ENCODE assay signal across 11 cellular contexts in the genomic region with DNA sequence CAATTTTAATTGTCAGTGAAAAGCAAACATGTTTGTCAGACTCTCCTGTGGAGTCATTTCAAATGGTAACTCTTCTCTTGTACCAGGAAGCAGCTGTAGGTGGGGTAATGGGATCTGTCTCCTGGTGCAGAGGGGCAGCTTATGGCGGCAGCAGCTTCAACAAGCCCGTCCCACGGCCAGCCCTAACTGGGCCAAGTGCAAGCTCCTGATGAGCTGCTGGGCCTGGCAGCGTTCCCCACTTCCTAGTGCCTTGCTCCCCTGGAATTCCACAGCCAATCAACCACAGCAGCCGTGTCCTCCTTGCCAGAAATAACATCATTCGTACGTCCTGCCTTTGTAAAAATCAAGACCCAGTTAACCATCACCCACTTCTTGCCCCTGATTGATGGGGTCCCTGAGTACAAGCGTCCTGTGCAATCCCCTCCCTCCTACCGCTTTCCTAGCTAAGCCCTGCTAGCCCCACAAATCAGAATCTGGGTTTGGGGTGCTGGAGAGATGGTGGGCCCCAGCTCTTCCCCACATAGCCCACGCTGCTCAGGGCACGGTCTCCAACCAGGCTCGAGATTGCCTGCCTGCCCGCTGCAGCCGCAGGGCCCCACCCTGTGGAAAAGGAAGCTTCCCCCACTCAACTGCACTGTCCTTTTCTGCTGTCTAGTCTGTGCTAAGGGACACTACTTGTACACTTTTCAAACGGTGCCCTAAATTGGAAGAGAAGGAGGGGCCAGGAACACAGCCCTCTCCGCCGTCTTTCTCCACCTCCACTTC.
DNase-seq lines count a peak whose midpoint lies in the region; ATAC-seq and TF ChIP-seq lines count a peak whose summit lies in the region.
"Had no signal": no experiment of that assay in that cellular context is flagged by ENCODE, and none has a peak within 500 bp of the region (broad histone marks: within the 10 kb centered on the region; RNA-seq: fewer than 3 reads in every experiment).

No MANE protein-coding gene starts in this region.

- no peak for DNase-seq in activated naive CD4-positive, alpha-beta T cell treated with anti-CD3 and anti-CD28 coated beads, Interleukin-2, amount 10 ng/mL, durations not matched to agents 7 days and 5 days
- no peak for DNase-seq in activated naive CD4-positive, alpha-beta T cell treated with anti-CD3 and anti-CD28 coated beads, Interleukin-2, amount 50 U/mL, for 72 hours (ENCODE audit: low spot score in 2 of 2)
- DNase-seq in activated B cell treated with CpG ODN at 0.5 μM for 24 hours (no peak), AG20443 (ENCODE audit: low spot score) (no peak)
- DNase-seq: activated CD4-positive, CD25-positive, alpha-beta regulatory T cell; HFFc6 had no signal

- H3K9me3 Mint-ChIP-seq in activated naive CD4-positive, alpha-beta T cell treated with anti-CD3 and anti-CD28 coated beads, Interleukin-2, amount 10 ng/mL, durations not matched to agents 7 days and 5 days = no peaks in the 10 kb centered on the region
- no peaks in the 10 kb centered on the region for H3K9me3 Mint-ChIP-seq in activated naive CD4-positive, alpha-beta T cell treated with anti-CD3 and anti-CD28 coated beads, Interleukin-2, amount 50 U/mL, for 72 hours
- H3K9me3 Mint-ChIP-seq in activated B cell treated with CpG ODN at 0.5 μM for 24 hours = no peaks in the 10 kb centered on the region
- H3K9me3 Mint-ChIP-seq: HFFc6 had no signal

- POLR2A ChIA-PET in activated B cell treated with CpG ODN at 0.5 μM for 24 hours (lab: Charles Lee) = no interaction called here

- H3K36me3 ChIP-seq in iPS-20b (ENCODE audit: insufficient read depth, low read depth, low read length) = no peaks in the 10 kb centered on the region
- no peaks in the 10 kb centered on the region for H3K36me3 ChIP-seq in subcutaneous abdominal adipose tissue (ENCODE audit: control insufficient read depth in 5 of 5, insufficient read depth in 5 of 5, low read length in 5 of 5)
- H3K36me3 ChIP-seq: prostate gland had no signal

- H3K27me3 Mint-ChIP-seq in activated naive CD4-positive, alpha-beta T cell treated with anti-CD3 and anti-CD28 coated beads, Interleukin-2, amount 10 ng/mL, durations not matched to agents 7 days and 5 days = peaks cover 55% of the 10 kb centered on the region
- peaks cover 10% of the 10 kb centered on the region for H3K27me3 Mint-ChIP-seq in activated B cell treated with CpG ODN at 0.5 μM for 24 hours

- intact Hi-C loops in activated B cell treated with CpG ODN at 0.5 μM for 24 hours (cut with micrococcal nuclease) = no loop called here

- TF ChIP-seq CTCF in activated B cell treated with CpG ODN at 0.5 μM for 24 hours (IDR thresholded peaks at IDR 0.05) = no peak

- no peaks in the 10 kb centered on the region for H3K36me3 Mint-ChIP-seq in activated naive CD4-positive, alpha-beta T cell treated with anti-CD3 and anti-CD28 coated beads, Interleukin-2, amount 10 ng/mL, durations not matched to agents 7 days and 5 days
- H3K36me3 Mint-ChIP-seq in activated naive CD4-positive, alpha-beta T cell treated with anti-CD3 and anti-CD28 coated beads, Interleukin-2, amount 50 U/mL, for 72 hours = no peaks in the 10 kb centered on the region
- H3K36me3 Mint-ChIP-seq in activated B cell treated with CpG ODN at 0.5 μM for 24 hours (ENCODE audit: low read depth) = peaks cover 3% of the 10 kb centered on the region

- no peak for ATAC-seq in activated naive CD4-positive, alpha-beta T cell treated with anti-CD3 and anti-CD28 coated beads, Interleukin-2, amount 50 U/mL, for 72 hours
- no peak for ATAC-seq in activated B cell treated with CpG ODN at 0.5 μM for 24 hours (ENCODE audit: low read depth)
- ATAC-seq in esophagus mucosa = no peak
- ATAC-seq in HG03354 (IDR thresholded peaks at IDR 0.05; ENCODE audit: poor library complexity, severe bottlenecking, unreplicated experiment) = no peak

- H3K9me3 ChIP-seq in iPS-20b (ENCODE audit: insufficient read depth, low read depth, low read length) (no peaks in the 10 kb centered on the region), subcutaneous abdominal adipose tissue (ENCODE audit: control insufficient read depth in 5 of 5, low read length in 5 of 5) (no peaks in the 10 kb centered on the region)
- H3K9me3 ChIP-seq: prostate gland had no signal

- peak overlapping the region; percentile 74 for H3K4me3 Mint-ChIP-seq in activated naive CD4-positive, alpha-beta T cell treated with anti-CD3 and anti-CD28 coated beads, Interleukin-2, amount 10 ng/mL, durations not matched to agents 7 days and 5 days
- peak overlapping the region; percentile 2 for H3K4me3 Mint-ChIP-seq in activated B cell treated with CpG ODN at 0.5 μM for 24 hours

- no peak overlapping the region for H3K27ac ChIP-seq in iPS-20b (ENCODE audit: low read length)
- peak overlapping the region; percentile 60 for H3K27ac ChIP-seq in subcutaneous abdominal adipose tissue (ENCODE audit: low read depth, low read length)

- H3K4me1 Mint-ChIP-seq in activated naive CD4-positive, alpha-beta T cell treated with anti-CD3 and anti-CD28 coated beads, Interleukin-2, amount 10 ng/mL, durations not matched to agents 7 days and 5 days = peaks cover 21% of the 10 kb centered on the region
- H3K4me1 Mint-ChIP-seq in activated B cell treated with CpG ODN at 0.5 μM for 24 hours = peaks cover 19% of the 10 kb centered on the region

- H3K4me3 ChIP-seq in iPS-20b (ENCODE audit: low read length) = peak overlapping the region; percentile 69; the same call in 1 of the 2 replicates
- H3K4me3 ChIP-seq in subcutaneous abdominal adipose tissue (ENCODE audit: low read depth in 1 of 5, low read length in 5 of 5) = peak overlapping the region in 2 of 5 donors; percentile 62 to 63
- H3K4me3 ChIP-seq: prostate gland had no signal

- CTCF ChIA-PET in activated naive CD4-positive, alpha-beta T cell treated with anti-CD3 and anti-CD28 coated beads, Interleukin-2, amount 10 ng/mL, durations not matched to agents 7 days and 5 days (lab: Charles Lee) = interaction anchor here (14.8 kb wide), 1 partner anchor 110 kb away, joined by 565 read pairs; no protein-coding TSS in a partner anchor
- CTCF ChIA-PET in activated B cell treated with CpG ODN at 0.5 μM for 24 hours (lab: Charles Lee) = no interaction called here

- peak overlapping the region; percentile 9 for H3K27ac Mint-ChIP-seq in activated naive CD4-positive, alpha-beta T cell treated with anti-CD3 and anti-CD28 coated beads, Interleukin-2, amount 10 ng/mL, durations not matched to agents 7 days and 5 days
- peak overlapping the region in 1 of 2 donors; percentile 58 for H3K27ac Mint-ChIP-seq in activated naive CD4-positive, alpha-beta T cell treated with anti-CD3 and anti-CD28 coated beads, Interleukin-2, amount 50 U/mL, for 72 hours
- no peak overlapping the region for H3K27ac Mint-ChIP-seq in activated B cell treated with CpG ODN at 0.5 μM for 24 hours
- H3K27ac Mint-ChIP-seq: HFFc6 had no signal

- H3K4me1 ChIP-seq in iPS-20b (ENCODE audit: insufficient read depth, low read length) (no peaks in the 10 kb centered on the region; the same call in 1 of the 2 replicates), subcutaneous abdominal adipose tissue (ENCODE audit: control insufficient read depth in 5 of 5, insufficient read depth in 5 of 5, low read length in 5 of 5) (peaks cover 7 to 46% (median 37%) of the 10 kb centered on the region in 5 donors)

- no peak overlapping the region for H3K9ac ChIP-seq in iPS-20b (ENCODE audit: low read depth, low read length)
- no peak overlapping the region for H3K9ac ChIP-seq in subcutaneous abdominal adipose tissue (ENCODE audit: low read length in 5 of 5)

- H3K27me3 ChIP-seq in iPS-20b (ENCODE audit: insufficient read depth, low read length) (peaks cover 38% of the 10 kb centered on the region), subcutaneous abdominal adipose tissue (ENCODE audit: control insufficient read depth in 5 of 5, insufficient read depth in 4 of 5, low read length in 5 of 5) (peaks cover 0 to 5% (median 3%) of the 10 kb centered on the region in 5 donors)
